Comparison of ENCODE assay signal across 17 cellular contexts in genomic region chr3:171712168-171712938, GRCh38.
DNase-seq lines count a peak whose midpoint lies in the region; ATAC-seq, FAIRE-seq and TF ChIP-seq lines count a peak whose summit lies in the region.
"Had no signal": no experiment of that assay in that cellular context is flagged by ENCODE, and none has a peak within 500 bp of the region (broad histone marks: within the 10 kb centered on the region; RNA-seq: fewer than 3 reads in every experiment).

No MANE protein-coding gene starts in this region.

- POLR2A ChIA-PET in endothelial cell of umbilical vein (lab: Charles Lee), result no interaction called here

- no peaks in the 10 kb centered on the region for H3K27me3 ChIP-seq in endothelial cell of umbilical vein (ENCODE audit: control insufficient read depth in 2 of 2, insufficient read depth in 2 of 2, low read length in 2 of 2)
- H3K27me3 ChIP-seq: dorsolateral prefrontal cortex had no signal

- H3K36me3 ChIP-seq in endothelial cell of umbilical vein (ENCODE audit: control insufficient read depth in 2 of 2, extremely low read depth in 1 of 2, insufficient read depth in 2 of 2, low read length in 2 of 2), result peaks cover 5 to 10% of the 10 kb centered on the region in 2 experiments

- ATAC-seq in omental fat pad (ENCODE audit: low FRiP score) (peak; percentile 85), HG03095 (IDR thresholded peaks at IDR 0.05; ENCODE audit: unreplicated experiment) (no peak)
- ATAC-seq: stimulated activated memory B cell treated with anti-CD40 and anti-IgM and Interleukin-4, amounts not matched to agents 10 μg/mL and 1 μg/mL and 100 μg/mL, for 72 hours had no signal

- peak overlapping the region; percentile 33 for H2AFZ ChIP-seq in endothelial cell of umbilical vein (ENCODE audit: low read depth, low read length)

- no peaks in the 10 kb centered on the region for H3K9me1 ChIP-seq in endothelial cell of umbilical vein (replicated peaks; ENCODE audit: control insufficient read depth, extremely low read depth, insufficient read depth, low read length)

- no peak overlapping the region for H3K9ac ChIP-seq in endothelial cell of umbilical vein (replicated peaks; ENCODE audit: extremely low read depth, insufficient read depth, low read length)

- peaks cover 19% of the 10 kb centered on the region for H3K4me1 ChIP-seq in endothelial cell of umbilical vein (ENCODE audit: control insufficient read depth, extremely low read depth, insufficient read depth, low read length)

- H3K79me2 ChIP-seq in endothelial cell of umbilical vein (ENCODE audit: control insufficient read depth, insufficient read depth, low read length), result no peaks in the 10 kb centered on the region

- no peaks in the 10 kb centered on the region for H3K9me3 ChIP-seq in endothelial cell of umbilical vein (replicated peaks; ENCODE audit: control insufficient read depth, insufficient read depth, low read length)

- no peaks in the 10 kb centered on the region for H4K20me1 ChIP-seq in endothelial cell of umbilical vein (replicated peaks; ENCODE audit: control insufficient read depth, extremely low read depth, insufficient read depth, low read length)

- dilution Hi-C loops in endothelial cell of umbilical vein (cut with MboI; ENCODE audit: extremely low pct_ligation_motif_present, low sequenced_read_pairs), result no loop called here

- FAIRE-seq in endothelial cell of umbilical vein (lab: Jason Lieb, UNC), result peak; percentile 96
- FAIRE-seq: urothelium cell line had no signal

- no TSS peak for BruUV-seq in endothelial cell of umbilical vein (replicated peaks; lab: Mats Ljungman, UMichigan)

- TF ChIP-seq POLR2A in endothelial cell of umbilical vein (IDR thresholded peaks at IDR 0.05; ENCODE audit: low read depth, low read length), result no peak

- CTCF ChIA-PET in endothelial cell of umbilical vein (lab: Charles Lee), result interaction anchor here (0.7 to 2.1 kb wide), 8 partner anchors 11 to 620 kb away, joined by 3 to 6 read pairs (median 3); no protein-coding TSS in a partner anchor

- peak overlapping the region; percentile 58 for H3K4me2 ChIP-seq in endothelial cell of umbilical vein (ENCODE audit: insufficient read depth, low read length)

- DNase-seq in Daoy (ENCODE audit: low read depth) (peak; percentile 25), RPMI7951 (ENCODE audit: low read depth) (peak; percentile 91), endothelial cell of umbilical vein (ENCODE audit: low read depth, low spot score) (peak; percentile 87), omental fat pad (ENCODE audit: low spot score) (no peak), mesenteric fat pad (ENCODE audit: low spot score) (no peak), ACHN (no peak), caudate nucleus (lab: John Stamatoyannopoulos, UW) (no peak)
- DNase-seq: activated CD4-positive, CD25-positive, alpha-beta regulatory T cell; activated CD8-positive, alpha-beta memory T cell treated with anti-CD3 and anti-CD28 coated beads, Interleukin-2, amount 50 U/mL, for 4 hours; activated naive CD8-positive, alpha-beta T cell treated with anti-CD3 and anti-CD28 coated beads for 36 hours; dorsolateral prefrontal cortex; immature natural killer cell; retina; stimulated activated CD4-positive, alpha-beta T cell treated with anti-CD3 and anti-CD28 coated beads, Interleukin-4, amount 100 ng/mL, for 4 hours had no signal

- in situ Hi-C loops in ACHN (cut with HindIII; ENCODE audit: low pct_ligation_motif_present, low pct_unique_long_range_greater_than_20kb, low sequenced_read_pairs), result no loop called here

- peak overlapping the region in 1 of 3 experiments; percentile 5 for H3K4me3 ChIP-seq in endothelial cell of umbilical vein (replicated peaks in 1 of 3; ENCODE audit: insufficient read depth in 1 of 3, low read depth in 1 of 3, low read length in 3 of 3)
- H3K4me3 ChIP-seq: dorsolateral prefrontal cortex had no signal

- peak overlapping the region; percentile 74 for H3K27ac ChIP-seq in endothelial cell of umbilical vein (ENCODE audit: insufficient read depth, low read depth, low read length)
- H3K27ac ChIP-seq in caudate nucleus (ENCODE audit: low read depth, low read length), result no peak overlapping the region
- H3K27ac ChIP-seq: dorsolateral prefrontal cortex had no signal

- intact Hi-C loops in endothelial cell of umbilical vein (cut with micrococcal nuclease), result no loop called here

- TF ChIP-seq CTCF in endothelial cell of umbilical vein (IDR thresholded peaks at IDR 0.05; ENCODE audit: extremely low read depth in 1 of 2, insufficient read depth in 1 of 2, low read depth in 1 of 2, low read length in 2 of 2) (no peak), omental fat pad (IDR thresholded peaks at IDR 0.05) (no peak)

TF ChIP-seq in endothelial cell of umbilical vein, 7 proteins besides CTCF, POLR2A, EP300 and RAD21:
- no peak for TF ChIP-seq MAX (IDR thresholded peaks at IDR 0.05; ENCODE audit: insufficient read depth, insufficient read length)
- TF ChIP-seq JUN (IDR thresholded peaks at IDR 0.05; ENCODE audit: borderline replicate concordance, insufficient read depth, insufficient read length, low read depth), result peak; percentile 81
- TF ChIP-seq EZH2 (IDR thresholded peaks at IDR 0.05; ENCODE audit: borderline replicate concordance, low read depth, low read length, severe bottlenecking), result no peak
- TF ChIP-seq GATA2 (IDR thresholded peaks at IDR 0.05; ENCODE audit: insufficient read depth, insufficient read length, low read depth, low read length), result peak; percentile 97
- TF ChIP-seq FOS (IDR thresholded peaks at IDR 0.05; ENCODE audit: borderline replicate concordance, insufficient read depth, low read length), result peak; percentile 75
- TF ChIP-seq MYC (IDR thresholded peaks at IDR 0.05; ENCODE audit: low read depth, low read length), result no peak
- peak; percentile 49 for TF ChIP-seq POLR2AphosphoS5 (IDR thresholded peaks at IDR 0.05; ENCODE audit: insufficient read depth, low read depth, low read length)

Comparison
In these comparisons a context has a peak if more than half of its experiments do, and no peak if none do; other contexts are left out.
1. DNase-seq: peak in Daoy (single experiment), RPMI7951 (single experiment) and endothelial cell of umbilical vein (single experiment); none in omental fat pad (single experiment), mesenteric fat pad (single experiment), ACHN (single experiment) and caudate nucleus (0 of 61).